ENCODE assay signal across 20 cellular contexts in genomic region chr14:66121859-66122258, GRCh38.
"Had no signal": no experiment of that assay in that cellular context is flagged by ENCODE, and none has a peak within 500 bp of the region (broad histone marks: within the 10 kb centered on the region; RNA-seq: fewer than 3 reads in every experiment).

No MANE protein-coding gene starts in this region.

- H3K36me3 ChIP-seq: gastroesophageal sphincter, heart right ventricle, stomach, upper lobe of right lung had no signal

- H3K9me3 ChIP-seq: gastroesophageal sphincter, heart right ventricle, stomach, testis, upper lobe of right lung had no signal

- H3K4me1 ChIP-seq: gastroesophageal sphincter, heart right ventricle, testis, upper lobe of right lung had no signal

- DNase-seq: activated CD4-positive, alpha-beta T cell treated with anti-CD3 and anti-CD28 coated beads, Interleukin-2, amount 10 ng/mL, durations not matched to agents 24 days and 14 days; activated CD4-positive, CD25-positive, alpha-beta regulatory T cell; activated CD8-positive, alpha-beta memory T cell treated with anti-CD3 and anti-CD28 coated beads for 24 hours; activated gamma-delta T cell treated with Interleukin-2 at 50 U/mL for 16 hours; amniotic stem cell; dorsolateral prefrontal cortex; erythroblast; heart right ventricle; islet precursor cell; mammary epithelial cell; natural killer cell; retina; stimulated activated CD4-positive, alpha-beta T cell treated with anti-CD3 and anti-CD28 coated beads, Interleukin-12 subunit alpha, Interleukin-12 subunit beta, amount 100 ng/mL, for 4 hours; stimulated activated CD4-positive, alpha-beta T cell treated with anti-CD3 and anti-CD28 coated beads, Interleukin-2, amount 100 ng/mL, for 24 hours; stomach; testis; upper lobe of right lung had no signal

- H3K4me1 Mint-ChIP-seq: activated CD4-positive, alpha-beta T cell treated with anti-CD3 and anti-CD28 coated beads, Interleukin-2, amount 10 ng/mL, durations not matched to agents 24 days and 14 days; natural killer cell had no signal

- H3K27ac ChIP-seq: dorsolateral prefrontal cortex, gastroesophageal sphincter, heart right ventricle, stomach, testis, upper lobe of right lung had no signal

- H3K4me3 Mint-ChIP-seq: activated CD4-positive, alpha-beta T cell treated with anti-CD3 and anti-CD28 coated beads, Interleukin-2, amount 10 ng/mL, durations not matched to agents 24 days and 14 days; activated naive CD8-positive, alpha-beta T cell; natural killer cell had no signal

- H3K36me3 Mint-ChIP-seq: activated naive CD8-positive, alpha-beta T cell; natural killer cell had no signal

- H3K4me3 ChIP-seq: dorsolateral prefrontal cortex, gastroesophageal sphincter, heart right ventricle, stomach, testis, upper lobe of right lung had no signal

- H3K27ac Mint-ChIP-seq: activated CD4-positive, alpha-beta T cell treated with anti-CD3 and anti-CD28 coated beads, Interleukin-2, amount 10 ng/mL, durations not matched to agents 24 days and 14 days; activated naive CD8-positive, alpha-beta T cell; natural killer cell had no signal

- H3K27me3 ChIP-seq: dorsolateral prefrontal cortex, gastroesophageal sphincter, heart right ventricle, stomach, testis, upper lobe of right lung had no signal

- ATAC-seq: gastroesophageal sphincter, heart right ventricle, left lobe of liver, natural killer cell, upper lobe of right lung had no signal

- H3K9me3 Mint-ChIP-seq: activated CD4-positive, alpha-beta T cell treated with anti-CD3 and anti-CD28 coated beads, Interleukin-2, amount 10 ng/mL, durations not matched to agents 24 days and 14 days; natural killer cell had no signal
